In the genomic region with DNA sequence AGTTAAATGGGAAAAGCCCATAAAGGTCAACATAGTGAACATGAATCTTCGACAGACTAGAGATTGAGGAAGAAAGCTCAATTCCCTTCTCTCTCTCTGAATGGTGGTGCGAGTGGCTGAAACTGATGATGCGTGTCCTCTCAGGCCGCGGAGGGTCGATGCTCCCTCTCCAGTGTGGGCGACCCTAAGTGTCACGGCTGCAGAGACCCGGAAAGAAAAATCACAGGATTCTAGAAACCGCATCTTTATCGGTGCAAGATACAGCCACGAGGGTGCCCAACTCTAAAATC, we compare ENCODE assay signal across 6 cellular contexts. TPM values are rescaled to one million over a fixed set of nuclear protein-coding genes. Genes with fewer than 3 reads are reported as not detected.
DNase-seq lines count a peak whose midpoint lies in the region; ATAC-seq and TF ChIP-seq lines count a peak whose summit lies in the region.

No MANE protein-coding gene starts in this region.

- peak overlapping the region; percentile 52; the same call in 1 of the 2 replicates for H2AFZ ChIP-seq in Karpas-422 (ENCODE audit: low read length)

- no peak for DNase-seq in CD8-positive, alpha-beta T cell
- DNase-seq in Karpas-422 (no peak), fibroblast of the aortic adventitia (ENCODE audit: low read depth) (no peak), stomach (no peak)
- no peak for DNase-seq in NK-92 treated with Interleukin-12 subunit alpha and Interleukin-12 subunit beta, amount 100 ng/mL, for 24 hours (lab: John Stamatoyannopoulos, UW)

- no peaks in the 10 kb centered on the region for H3K9me3 Mint-ChIP-seq in CD8-positive, alpha-beta T cell

- ATAC-seq in CD8-positive, alpha-beta T cell = no peak
- ATAC-seq in HG03342 (IDR thresholded peaks at IDR 0.05; ENCODE audit: unreplicated experiment) = no peak

- no peak for TF ChIP-seq POLR2A in stomach (IDR thresholded peaks at IDR 0.05)

- peak overlapping the region; percentile 73 for H3K4me2 ChIP-seq in Karpas-422 (ENCODE audit: low read depth, low read length, poor library complexity, severe bottlenecking)

- H3K9me2 ChIP-seq in Karpas-422 (replicated peaks; ENCODE audit: insufficient read depth, low read length) = no peaks in the 10 kb centered on the region

- TF ChIP-seq EP300 in stomach (IDR thresholded peaks at IDR 0.05) = no peak

- H3K4me3 Mint-ChIP-seq in CD8-positive, alpha-beta T cell = peak overlapping the region; percentile 91

- POLR2A ChIA-PET in CD8-positive, alpha-beta T cell (lab: Charles Lee) = interaction anchor here (0.8 to 3.6 kb wide), 10 partner anchors 10 to 176 kb away, joined by 3 to 32 read pairs (median 4); partner anchors contain the start of genes LRP10, OXA1L and PRMT5

- peak overlapping the region; percentile 77 for H3K9ac ChIP-seq in Karpas-422 (ENCODE audit: low read length)

- H3K27ac Mint-ChIP-seq in CD8-positive, alpha-beta T cell = peak overlapping the region; percentile 99

- peaks cover 58% of the 10 kb centered on the region for H3K36me3 Mint-ChIP-seq in CD8-positive, alpha-beta T cell

- CTCF ChIA-PET in CD8-positive, alpha-beta T cell (lab: Charles Lee) = interaction anchor here (0.7 to 5.0 kb wide), 10 partner anchors 11 to 1533 kb away, joined by 3 to 31 read pairs (median 4); partner anchors contain the start of genes CDH24, LRP10 and PRMT5

- H3K27me3 Mint-ChIP-seq in CD8-positive, alpha-beta T cell (ENCODE audit: low read depth) = no peaks in the 10 kb centered on the region

- H3K79me2 ChIP-seq in Karpas-422 (ENCODE audit: low read length) = peaks cover 47% of the 10 kb centered on the region

- peak overlapping the region; percentile 59 for H3K4me3 ChIP-seq in CD8-positive, alpha-beta T cell (ENCODE audit: low read depth, low read length)
- peak overlapping the region; percentile 72 for H3K4me3 ChIP-seq in Karpas-422 (ENCODE audit: low read length)
- peak overlapping the region; percentile 96 for H3K4me3 ChIP-seq in fibroblast of the aortic adventitia (ENCODE audit: low read depth, low read length)
- peak overlapping the region; percentile 57 to 80 (median 66) for H3K4me3 ChIP-seq in stomach

- H3K27ac ChIP-seq in CD8-positive, alpha-beta T cell (ENCODE audit: low read depth, low read length) = peak overlapping the region; percentile 100
- H3K27ac ChIP-seq in Karpas-422 (ENCODE audit: low read length) (peak overlapping the region; percentile 81), stomach (peak overlapping the region; percentile 94 to 99 (median 99))

- H3K4me1 Mint-ChIP-seq in CD8-positive, alpha-beta T cell (ENCODE audit: low read depth) = peaks cover 42% of the 10 kb centered on the region

- H3K27me3 ChIP-seq in CD8-positive, alpha-beta T cell (ENCODE audit: insufficient read depth, low read length) = no peaks in the 10 kb centered on the region
- no peaks in the 10 kb centered on the region for H3K27me3 ChIP-seq in Karpas-422 (ENCODE audit: low read length)
- no peaks in the 10 kb centered on the region for H3K27me3 ChIP-seq in stomach

- H3K9me3 ChIP-seq in CD8-positive, alpha-beta T cell (ENCODE audit: low read length) = no peaks in the 10 kb centered on the region
- no peaks in the 10 kb centered on the region for H3K9me3 ChIP-seq in Karpas-422 (ENCODE audit: low read length)
- no peaks in the 10 kb centered on the region for H3K9me3 ChIP-seq in stomach

- intact Hi-C loops in CD8-positive, alpha-beta T cell (cut with DNase I, micrococcal nuclease) = loop anchor here (2.0 to 5.0 kb wide), 6 partner anchors 38 to 550 kb away; partner anchors contain the start of genes HAUS4 (in 1 of the 2), LRP10 (in 1 of the 2), MRPL52 (in 1 of the 2) and NGDN (in 1 of the 2)
- intact Hi-C loops in stomach (cut with DNase I; ENCODE audit: low total_unique reads) = no loop called here

- H3K4me1 ChIP-seq in CD8-positive, alpha-beta T cell (ENCODE audit: insufficient read depth, low read length) = peaks cover 30% of the 10 kb centered on the region
- peaks cover 30% of the 10 kb centered on the region for H3K4me1 ChIP-seq in Karpas-422 (ENCODE audit: low read length)
- H3K4me1 ChIP-seq in stomach = peaks cover 33 to 48% (median 43%) of the 10 kb centered on the region in 4 donors

- 0 to 1% (median 0%) methylated on average over 12 of the region's 12 CpGs for WGBS in stomach, 5 donors

- no peaks in the 10 kb centered on the region for H4K20me1 ChIP-seq in Karpas-422 (ENCODE audit: insufficient read depth, low read depth, low read length)

- TF ChIP-seq CTCF in CD8-positive, alpha-beta T cell (IDR thresholded peaks at IDR 0.05) = no peak
- TF ChIP-seq CTCF in fibroblast of the aortic adventitia (IDR thresholded peaks at IDR 0.05; ENCODE audit: insufficient read depth, low read length) (no peak), stomach (IDR thresholded peaks at IDR 0.05) (no peak)

- peaks cover 14% of the 10 kb centered on the region for H3K36me3 ChIP-seq in CD8-positive, alpha-beta T cell (ENCODE audit: insufficient read depth, low read length)
- H3K36me3 ChIP-seq in Karpas-422 (ENCODE audit: insufficient read depth, low read length) (peaks cover 16% of the 10 kb centered on the region), stomach (peaks cover 21 to 56% (median 43%) of the 10 kb centered on the region in 4 donors)

RNA-seq across cellular contexts. Expression of gene RBM23, which starts 0.5 kb away (rescaled TPM):
- 100 to 1,000 TPM; 135 to 141 TPM for total RNA-seq in CD8-positive, alpha-beta T cell
- 67.7 and 79.1 TPM in 2 replicates for total RNA-seq in Karpas-422 (2014; rRNA removed; shearing (Covaris generic); ENCODE audit: low replicate concordance)
- total RNA-seq in fibroblast of the aortic adventitia (ENCODE audit: low replicate concordance) = 48.7 and 101 TPM in 2 replicates
- 100 to 1,000 TPM in 2 of 5 donors, 10 to 100 TPM in 3; 12.1 to 126 (median 94.7) TPM for total RNA-seq in stomach
- polyA plus RNA-seq in stomach = 10 to 100 TPM; 23.5 to 59.1 (median 41.2) TPM

RNA-seq across cellular contexts. Expression of gene PRMT5, which starts 10.7 kb away (rescaled TPM):
- 10 to 100 TPM; 14.3 to 15.2 TPM for total RNA-seq in CD8-positive, alpha-beta T cell
- 116 and 152 TPM in 2 replicates for total RNA-seq in Karpas-422 (2014; rRNA removed; shearing (Covaris generic); ENCODE audit: low replicate concordance)
- 23.0 and 53.5 TPM in 2 replicates for total RNA-seq in fibroblast of the aortic adventitia (ENCODE audit: low replicate concordance)
- 10 to 100 TPM; 20.9 to 48.8 (median 36.2) TPM for total RNA-seq in stomach
- 10 to 100 TPM; 32.1 to 39.6 (median 38.0) TPM for polyA plus RNA-seq in stomach

RNA-seq across cellular contexts. Expression of gene REM2, which starts 35.4 kb away (rescaled TPM):
- total RNA-seq in CD8-positive, alpha-beta T cell = 1 to 10 TPM; 4.1 to 5.4 TPM
- total RNA-seq in Karpas-422 (2014; rRNA removed; shearing (Covaris generic); ENCODE audit: low replicate concordance) = 0.51 TPM in 1 of 2 replicates, not detected in the other
- total RNA-seq in fibroblast of the aortic adventitia (ENCODE audit: low replicate concordance) = 0.09 TPM in 1 of 2 replicates, not detected in the other
- total RNA-seq in stomach = 1 to 10 TPM in 1 of 5 donors, under 1 TPM in 2, not detected in 2; 0.45 to 1.1 (median 0.87) TPM
- 1 to 10 TPM in 1 of 3 donors, under 1 TPM in 1, not detected in 1; 0.12 to 1.2 TPM for polyA plus RNA-seq in stomach

RNA-seq across cellular contexts. Expression of gene HAUS4, which starts 38.4 kb away (rescaled TPM):
- total RNA-seq in CD8-positive, alpha-beta T cell = 10 to 100 TPM; 11.9 to 15.3 TPM
- 45.9 and 52.4 TPM in 2 replicates for total RNA-seq in Karpas-422 (2014; rRNA removed; shearing (Covaris generic); ENCODE audit: low replicate concordance)
- total RNA-seq in fibroblast of the aortic adventitia (ENCODE audit: low replicate concordance) = 29.3 and 31.2 TPM in 2 replicates
- total RNA-seq in stomach = 100 to 1,000 TPM in 1 of 5 donors, 10 to 100 TPM in 4; 38.5 to 121 (median 76.8) TPM
- 10 to 100 TPM; 28.1 to 38.8 (median 37.0) TPM for polyA plus RNA-seq in stomach

RNA-seq across cellular contexts. Expression of gene LRP10, which starts 46.9 kb away (rescaled TPM):
- 10 to 100 TPM; 37.1 to 39.2 TPM for total RNA-seq in CD8-positive, alpha-beta T cell
- total RNA-seq in Karpas-422 (2014; rRNA removed; shearing (Covaris generic); ENCODE audit: low replicate concordance) = 34.3 and 43.1 TPM in 2 replicates
- 104 and 107 TPM in 2 replicates for total RNA-seq in fibroblast of the aortic adventitia (ENCODE audit: low replicate concordance)
- 100 to 1,000 TPM in 3 of 5 donors, 10 to 100 TPM in 2; 37.1 to 277 (median 112) TPM for total RNA-seq in stomach
- polyA plus RNA-seq in stomach = 10 to 100 TPM; 25.1 to 47.3 (median 26.9) TPM
